In genomic region chr12:75722714-75723200, GRCh38 we compare ENCODE assay signal across 9 cellular contexts.
DNase-seq lines count a peak whose midpoint lies in the region; ATAC-seq, FAIRE-seq and TF ChIP-seq lines count a peak whose summit lies in the region.
"Had no signal": no experiment of that assay in that cellular context is flagged by ENCODE, and none has a peak within 500 bp of the region (broad histone marks: within the 10 kb centered on the region; RNA-seq: fewer than 3 reads in every experiment).

No MANE protein-coding gene starts in this region.

- intact Hi-C loops in pancreas (cut with DNase I), result no loop called here

- H3K4me3 ChIP-seq in foreskin fibroblast (ENCODE audit: low read depth in 1 of 2, low read length in 2 of 2) (no peak overlapping the region), pancreas (no peak overlapping the region)

- 47 to 57% methylated on average over 5 of the region's 5 CpGs for WGBS in pancreas, 2 donors

- no peaks in the 10 kb centered on the region for H3K27me3 Mint-ChIP-seq in activated T-cell treated with anti-CD3 and anti-CD28 coated beads, Interleukin-2, amount 50 U/mL, for 4 hours (ENCODE audit: low read depth)

- no peaks in the 10 kb centered on the region for H3K36me3 Mint-ChIP-seq in activated T-cell treated with anti-CD3 and anti-CD28 coated beads, Interleukin-2, amount 50 U/mL, for 4 hours (ENCODE audit: insufficient read depth)
- H3K36me3 Mint-ChIP-seq: naive B cell had no signal

- ATAC-seq in HG02852 (IDR thresholded peaks at IDR 0.05; ENCODE audit: unreplicated experiment) (peak; percentile 91), pancreas (peak; percentile 68 to 89 (median 78))
- ATAC-seq in activated T-cell treated with anti-CD3 and anti-CD28 coated beads, Interleukin-2, amount 50 U/mL, for 4 hours, result peak; percentile 85 to 92

- H3K27ac ChIP-seq in pancreas, result peak overlapping the region in 2 of 4 donors; percentile 0 to 47

- peaks cover 18% of the 10 kb centered on the region for H3K4me1 Mint-ChIP-seq in activated T-cell treated with anti-CD3 and anti-CD28 coated beads, Interleukin-2, amount 50 U/mL, for 4 hours (ENCODE audit: low read depth)
- H3K4me1 Mint-ChIP-seq: naive B cell had no signal

- TF ChIP-seq CTCF in foreskin fibroblast (IDR thresholded peaks at IDR 0.05; ENCODE audit: low read depth, low read length) (no peak), pancreas (IDR thresholded peaks at IDR 0.05) (no peak)

- peaks cover 10 to 27% (median 23%) of the 10 kb centered on the region in 3 donors for H3K4me1 ChIP-seq in pancreas

- peak; percentile 95 for FAIRE-seq in pancreas (lab: Jason Lieb, UNC)

- no peaks in the 10 kb centered on the region for H3K27me3 ChIP-seq in pancreas

- H3K9me3 ChIP-seq in pancreas, result no peaks in the 10 kb centered on the region

- H3K4me3 Mint-ChIP-seq in activated T-cell treated with anti-CD3 and anti-CD28 coated beads, Interleukin-2, amount 50 U/mL, for 4 hours, result no peak overlapping the region
- H3K4me3 Mint-ChIP-seq: naive B cell had no signal

- H3K9me3 Mint-ChIP-seq in activated T-cell treated with anti-CD3 and anti-CD28 coated beads, Interleukin-2, amount 50 U/mL, for 4 hours, result no peaks in the 10 kb centered on the region
- H3K9me3 Mint-ChIP-seq: naive B cell had no signal

- DNase-seq in activated T-cell treated with anti-CD3 and anti-CD28 coated beads for 1 hour (ENCODE audit: low read depth) (peak; percentile 16), NCI-H2171 (lab: John Stamatoyannopoulos, UW) (peak; percentile 12), foreskin fibroblast (peak; percentile 91 to 95), pancreas (peak in 3 of 6 donors; percentile 19 to 30 (median 25))
- DNase-seq in activated T-cell treated with anti-CD3 and anti-CD28 coated beads, Interleukin-2, amount 50 U/mL, for 1 hour, result no peak
- peak; percentile 24 for DNase-seq in activated T-cell treated with anti-CD3 and anti-CD28 coated beads, Interleukin-2, amount 50 U/mL, for 4 hours
- DNase-seq in effector CD8-positive, alpha-beta T cell (lab: John Stamatoyannopoulos, UW), result no peak
- DNase-seq: naive B cell had no signal

- H3K36me3 ChIP-seq in pancreas, result no peaks in the 10 kb centered on the region

Comparison
In these comparisons a context has a peak if more than half of its experiments do, and no peak if none do; other contexts are left out.
1. DNase-seq: peak in activated T-cell treated with anti-CD3 and anti-CD28 coated beads for 1 hour (single experiment), NCI-H2171 (single experiment), activated T-cell treated with anti-CD3 and anti-CD28 coated beads, Interleukin-2, amount 50 U/mL, for 4 hours (single experiment) and foreskin fibroblast (2 of 2); none in activated T-cell treated with anti-CD3 and anti-CD28 coated beads, Interleukin-2, amount 50 U/mL, for 1 hour (single experiment) and effector CD8-positive, alpha-beta T cell (single experiment).
2. Peak in every context shown above with its lines, with median percentiles within 50 percentile points of each other: ATAC-seq.